14 cellular contexts compared by ENCODE assay signal in genomic region chr18:25805939-25806338, GRCh38.
DNase-seq lines count a peak whose midpoint lies in the region; ATAC-seq and TF ChIP-seq lines count a peak whose summit lies in the region.
"Had no signal": no experiment of that assay in that cellular context is flagged by ENCODE, and none has a peak within 500 bp of the region (broad histone marks: within the 10 kb centered on the region; RNA-seq: fewer than 3 reads in every experiment).

No MANE protein-coding gene starts in this region.

- no peak overlapping the region for H3K56ac ChIP-seq in IMR-90 (ENCODE audit: extremely low read depth, insufficient read depth, low read length)

- dilution Hi-C loops in IMR-90 (cut with HindIII; ENCODE audit: low sequenced_read_pairs, unreplicated experiment): no loop called here

- H4K91ac ChIP-seq in IMR-90 (ENCODE audit: insufficient read depth, low read depth, low read length): no peak overlapping the region

- H3K27ac ChIP-seq in IMR-90 (ENCODE audit: insufficient read depth, low read length): peak overlapping the region; percentile 62; the same call in 1 of the 2 replicates
- no peak overlapping the region for H3K27ac ChIP-seq in esophagus muscularis mucosa (replicated peaks in 1 of 4)
- peak overlapping the region in 1 of 2 donors; percentile 62 for H3K27ac ChIP-seq in left lung
- H3K27ac ChIP-seq in A673 (ENCODE audit: low read depth, low read length, poor library complexity, severe bottlenecking): no peak overlapping the region

- DNase-seq in IMR-90 (no peak), esophagus muscularis mucosa (ENCODE audit: extremely low spot score) (peak; percentile 70), left lung (no peak), type B pancreatic cell (ENCODE audit: extremely low spot score, unreplicated experiment) (no peak), A673 (ENCODE audit: low spot score) (no peak), NCI-H524 treated with DMSO at 0.1 percent for 48 hours (lab: John Stamatoyannopoulos, UW) (no peak)
- DNase-seq in stimulated activated CD4-positive, alpha-beta T cell treated with anti-CD3 and anti-CD28 coated beads, Interleukin-4, amount 100 ng/mL, for 24 hours: no peak
- DNase-seq: C1 segment of cervical spinal cord; Calu3; CD4-positive, alpha-beta T cell; DMS 273 treated with DMSO at 0.1 percent for 48 hours had no signal

- TF ChIP-seq POLR2A in IMR-90 (IDR thresholded peaks at IDR 0.05; ENCODE audit: low read depth, low read length): no peak
- TF ChIP-seq POLR2A in esophagus muscularis mucosa (IDR thresholded peaks at IDR 0.05; ENCODE audit: low read depth): no peak

- no peak overlapping the region for H2AFZ ChIP-seq in IMR-90 (replicated peaks; ENCODE audit: low read length, poor library complexity)

- peak overlapping the region; percentile 60; the same call in 1 of the 2 replicates for H3K23ac ChIP-seq in IMR-90 (ENCODE audit: low read depth, low read length)

- H3K18ac ChIP-seq in IMR-90 (ENCODE audit: low read depth, low read length): no peak overlapping the region

- ATAC-seq in IMR-90 (ENCODE audit: low read depth) (no peak), left lung (peak; percentile 17), GM18909 (IDR thresholded peaks at IDR 0.05; ENCODE audit: poor library complexity, unreplicated experiment) (no peak)

- H3K4me1 Mint-ChIP-seq in type B pancreatic cell (ENCODE audit: unreplicated experiment): no peaks in the 10 kb centered on the region
- H3K4me1 Mint-ChIP-seq: B cell, IgD-negative memory B cell had no signal

- H2AK9ac ChIP-seq in IMR-90 (replicated peaks; ENCODE audit: low read depth, low read length, poor library complexity): no peak overlapping the region

- TF ChIP-seq EP300 in esophagus muscularis mucosa (IDR thresholded peaks at IDR 0.05): no peak

- H3K4me3 ChIP-seq in IMR-90 (ENCODE audit: insufficient read depth, low read depth, low read length) (no peak overlapping the region), esophagus muscularis mucosa (no peak overlapping the region), left lung (no peak overlapping the region), A673 (ENCODE audit: low read depth, low read length, poor library complexity, severe bottlenecking) (no peak overlapping the region)

- POLR2A ChIA-PET in IMR-90 (lab: Charles Lee; ENCODE audit: unreplicated experiment) (no interaction called here), A673 (lab: Charles Lee; ENCODE audit: low non-redundant PET) (no interaction called here)

- no peak overlapping the region for H3K4me2 ChIP-seq in IMR-90 (ENCODE audit: low read depth, low read length)

- H3K4me1 ChIP-seq in IMR-90 (ENCODE audit: control insufficient read depth, insufficient read depth, low read length): peaks cover 4% of the 10 kb centered on the region
- H3K4me1 ChIP-seq in esophagus muscularis mucosa: no peaks in the 10 kb centered on the region
- H3K4me1 ChIP-seq in left lung: no peaks in the 10 kb centered on the region
- H3K4me1 ChIP-seq in A673 (ENCODE audit: insufficient read depth, low read length, poor library complexity, severe bottlenecking): no peaks in the 10 kb centered on the region

- no peak overlapping the region for H3K27ac Mint-ChIP-seq in type B pancreatic cell
- H3K27ac Mint-ChIP-seq: B cell; CD4-positive, alpha-beta T cell; IgD-negative memory B cell had no signal

- no CpG with 5 or more reads among the region's 4 CpGs for WGBS in IMR-90 (ENCODE audit: extremely low coverage in 2 of 2, insufficient read length in 1 of 2), 2 experiments
- 77% methylated on average over 4 of the region's 4 CpGs for WGBS in esophagus muscularis mucosa

- no peak overlapping the region for H4K8ac ChIP-seq in IMR-90 (ENCODE audit: low read depth in 2 of 2, low read length in 2 of 2)

- H3K4me3 Mint-ChIP-seq in type B pancreatic cell: no peak overlapping the region
- H3K4me3 Mint-ChIP-seq: B cell; CD4-positive, alpha-beta T cell; IgD-negative memory B cell had no signal

- no peak overlapping the region for H2AK5ac ChIP-seq in IMR-90 (ENCODE audit: low read depth, low read length)

- H3K36me3 ChIP-seq in IMR-90 (ENCODE audit: control insufficient read depth, insufficient read depth, low read length): no peaks in the 10 kb centered on the region
- no peaks in the 10 kb centered on the region for H3K36me3 ChIP-seq in esophagus muscularis mucosa
- H3K36me3 ChIP-seq in left lung: no peaks in the 10 kb centered on the region
- H3K36me3 ChIP-seq in A673 (ENCODE audit: insufficient read depth, low read length, poor library complexity, severe bottlenecking): no peaks in the 10 kb centered on the region

- peak overlapping the region; percentile 68 for H2BK5ac ChIP-seq in IMR-90 (ENCODE audit: low read depth, low read length, poor library complexity, severe bottlenecking)

- H3K9ac ChIP-seq in IMR-90 (ENCODE audit: low read depth, low read length): no peak overlapping the region

- H4K20me1 ChIP-seq in IMR-90 (ENCODE audit: insufficient read depth, low read length): 0 out of 2 replicates have a peak, but pooled peaks cover 3% of the 10 kb centered on the region

- H3K27me3 ChIP-seq in IMR-90 (ENCODE audit: control insufficient read depth, insufficient read depth, low read length): no peaks in the 10 kb centered on the region; the same call in 1 of the 2 replicates
- no peaks in the 10 kb centered on the region for H3K27me3 ChIP-seq in esophagus muscularis mucosa
- no peaks in the 10 kb centered on the region for H3K27me3 ChIP-seq in left lung
- H3K27me3 ChIP-seq in A673 (replicated peaks; ENCODE audit: insufficient read depth, low read depth, low read length, poor library complexity): no peaks in the 10 kb centered on the region

- CTCF ChIA-PET in IMR-90 (lab: Yijun Ruan, JAX): interaction anchor here (0.8 kb wide), 1 partner anchor 12 kb away, joined by 9 read pairs; no protein-coding TSS in a partner anchor
- CTCF ChIA-PET in A673 (lab: Charles Lee): no interaction called here

- H3K36me3 Mint-ChIP-seq in type B pancreatic cell: no peaks in the 10 kb centered on the region

- H2BK120ac ChIP-seq in IMR-90 (ENCODE audit: low read depth, low read length): no peak overlapping the region

- TF ChIP-seq RAD21 in IMR-90 (IDR thresholded peaks at IDR 0.05; ENCODE audit: low read length): no peak

- H2BK15ac ChIP-seq in IMR-90 (ENCODE audit: low read depth, low read length): no peak overlapping the region

- peak overlapping the region; percentile 3; the same call in 1 of the 2 replicates for H3K4ac ChIP-seq in IMR-90 (ENCODE audit: low read depth, low read length)

- in situ Hi-C loops in IMR-90 (cut with MboI; ENCODE audit: low sequenced_read_pairs): no loop called here

- H3K9me3 ChIP-seq in IMR-90 (ENCODE audit: control insufficient read depth, insufficient read depth, low read length): no peaks in the 10 kb centered on the region
- H3K9me3 ChIP-seq in esophagus muscularis mucosa: no peaks in the 10 kb centered on the region
- no peaks in the 10 kb centered on the region for H3K9me3 ChIP-seq in left lung
- no peaks in the 10 kb centered on the region for H3K9me3 ChIP-seq in A673 (ENCODE audit: low read depth, low read length, poor library complexity, severe bottlenecking)

- TF ChIP-seq CTCF in IMR-90 (conservative IDR thresholded peaks at IDR 0.05; ENCODE audit: low read depth, low read length) (no peak), esophagus muscularis mucosa (IDR thresholded peaks at IDR 0.05) (no peak), left lung (IDR thresholded peaks at IDR 0.05) (no peak), type B pancreatic cell (conservative IDR thresholded peaks at IDR 0.05) (peak; percentile 19), A673 (conservative IDR thresholded peaks at IDR 0.05; ENCODE audit: low read depth, low read length) (no peak)

- no peaks in the 10 kb centered on the region for H3K79me1 ChIP-seq in IMR-90 (ENCODE audit: low read depth in 1 of 2, low read length in 2 of 2)

- H2BK20ac ChIP-seq in IMR-90 (ENCODE audit: low read depth, low read length): peak overlapping the region; percentile 52; the same call in 1 of the 2 replicates

- no peaks in the 10 kb centered on the region for H3K27me3 Mint-ChIP-seq in type B pancreatic cell
- H3K27me3 Mint-ChIP-seq: B cell; CD4-positive, alpha-beta T cell; IgD-negative memory B cell had no signal

- peaks cover 5% of the 10 kb centered on the region; the same call in 1 of the 2 replicates for H3K9me1 ChIP-seq in IMR-90 (ENCODE audit: insufficient read depth, low read length)

- peaks cover 4% of the 10 kb centered on the region for H3K9me3 Mint-ChIP-seq in type B pancreatic cell
- H3K9me3 Mint-ChIP-seq: CD4-positive, alpha-beta T cell had no signal

- no TSS peak for BruUV-seq in IMR-90 (replicated peaks; lab: Mats Ljungman, UMichigan)
- no TSS peak for BruUV-seq in A673 (replicated peaks; lab: Mats Ljungman, UMichigan)

- intact Hi-C loops in IMR-90 (cut with micrococcal nuclease): no loop called here
- intact Hi-C loops in esophagus muscularis mucosa (cut with DNase I): no loop called here
- intact Hi-C loops in left lung (cut with DNase I): no loop called here
- intact Hi-C loops in A673 (cut with micrococcal nuclease; ENCODE audit: unreplicated experiment): no loop called here

- H4K5ac ChIP-seq in IMR-90 (ENCODE audit: low read depth, low read length): no peak overlapping the region

- 0 out of 2 replicates have a peak overlapping the region, but pooled peaks have one; percentile 23 for H3K14ac ChIP-seq in IMR-90 (replicated peaks; ENCODE audit: low read depth, low read length)

TF ChIP-seq in IMR-90, 13 proteins besides CTCF, POLR2A, EP300 and RAD21 (continues in another document):
- no peak for TF ChIP-seq ELK1 (IDR thresholded peaks at IDR 0.05; ENCODE audit: borderline replicate concordance, low read depth, low read length)
- TF ChIP-seq MAZ (IDR thresholded peaks at IDR 0.05; ENCODE audit: borderline replicate concordance, low read depth, low read length): no peak
- TF ChIP-seq SMC3 (IDR thresholded peaks at IDR 0.05; ENCODE audit: low read depth, low read length): no peak
- no peak for TF ChIP-seq FOS (IDR thresholded peaks at IDR 0.05; ENCODE audit: low read depth, low read length)
- TF ChIP-seq RCOR1 (IDR thresholded peaks at IDR 0.05; ENCODE audit: insufficient replicate concordance, low read length): no peak
